31 cellular contexts compared by ENCODE assay signal in genomic region chr7:52053525-52053924, GRCh38.
"Had no signal": no experiment of that assay in that cellular context is flagged by ENCODE, and none has a peak within 500 bp of the region (broad histone marks: within the 10 kb centered on the region; RNA-seq: fewer than 3 reads in every experiment).

No MANE protein-coding gene starts in this region.

- H3K4me3 ChIP-seq: K562, Peyer's patch, SJSA1 had no signal

- H3K36me3 ChIP-seq: Peyer's patch, SJSA1 had no signal

- H3K4me1 ChIP-seq: Peyer's patch, SJSA1 had no signal

- DNase-seq: Karpas-422, KG1, MV-4-11, NCI-H1092, NCI-H1105, NCI-H1417 treated with DMSO at 0.1 percent for 48 hours, NCI-H1436 treated with DMSO at 0.1 percent for 48 hours, NCI-H1694 treated with DMSO at 0.1 percent for 48 hours, NCI-H187 treated with DMSO at 0.1 percent for 48 hours, NCI-H2029, NCI-H2081, NCI-H2171 treated with DMSO at 0.1 percent for 48 hours, NCI-H2227 treated with DMSO at 0.1 percent for 48 hours, NCI-H345, NCI-H446 treated with DMSO at 0.1 percent for 48 hours, NCI-H510A, NCI-H524, NCI-H526, NCI-H69, NCI-H748 treated with DMSO at 0.1 percent for 48 hours, NCI-H82, OCI-M1, PC-3, Peyer's patch, Right ventricle myocardium superior, SHP77 treated with DMSO at 0.1 percent for 48 hours, SK-N-SH, SW 1271, T-helper 1 cell had no signal

- H3K27ac ChIP-seq: Peyer's patch, SJSA1 had no signal

- H3K4me2 ChIP-seq: SK-N-SH had no signal

- H3K9me3 ChIP-seq: Peyer's patch, SJSA1 had no signal

- H3K9ac ChIP-seq: SK-N-SH had no signal

- ATAC-seq: K562, PC-3 had no signal

- H3K27me3 ChIP-seq: Peyer's patch, SJSA1 had no signal
